Comparison of ENCODE assay signal across 27 cellular contexts in genomic region chr2:147980940-147981339, GRCh38.
"Had no signal": no experiment of that assay in that cellular context is flagged by ENCODE, and none has a peak within 500 bp of the region (broad histone marks: within the 10 kb centered on the region; RNA-seq: fewer than 3 reads in every experiment).

No MANE protein-coding gene starts in this region.

- H3K4me3 ChIP-seq: pancreas, prostate gland, right lobe of liver, sigmoid colon, stomach, thoracic aorta, thyroid gland, tibial nerve, upper lobe of left lung, vagina had no signal

- H3K4me3 Mint-ChIP-seq: natural killer cell treated with Interleukin-12 subunit alpha and Interleukin-12 subunit beta and Interleukin-15 and Interleukin-18, amount 100 ng/mL, for 72 hours; nephron progenitor cell; neural crest cell; stimulated activated effector memory CD8-positive, alpha-beta T cell treated with anti-CD3 and anti-CD28 coated beads, Interleukin-12 subunit alpha, Interleukin-12 subunit beta, amount 100 ng/mL, for 72 hours; stimulated activated naive B cell treated with anti-CD40 and anti-IgM and Interleukin-4, amounts not matched to agents 10 μg/mL and 1 μg/mL and 100 μg/mL, for 72 hours; stimulated activated naive CD8-positive, alpha-beta T cell treated with anti-CD3 and anti-CD28 coated beads, Interleukin-15, Interleukin-2, amounts not matched to agents 100 ng/mL and 50 ng/mL, for 24 hours had no signal

- H3K36me3 ChIP-seq: neutrophil, pancreas, prostate gland, right lobe of liver, sigmoid colon, thoracic aorta, thyroid gland, vagina had no signal

- H3K27ac Mint-ChIP-seq: natural killer cell treated with Interleukin-12 subunit alpha and Interleukin-12 subunit beta and Interleukin-15 and Interleukin-18, amount 100 ng/mL, for 72 hours; nephron progenitor cell; stimulated activated effector memory CD8-positive, alpha-beta T cell treated with anti-CD3 and anti-CD28 coated beads, Interleukin-12 subunit alpha, Interleukin-12 subunit beta, amount 100 ng/mL, for 72 hours; stimulated activated naive B cell treated with anti-CD40 and anti-IgM and Interleukin-4, amounts not matched to agents 10 μg/mL and 1 μg/mL and 100 μg/mL, for 72 hours; stimulated activated naive CD8-positive, alpha-beta T cell treated with anti-CD3 and anti-CD28 coated beads, Interleukin-15, Interleukin-2, amounts not matched to agents 100 ng/mL and 50 ng/mL, for 24 hours had no signal

- H3K4me1 Mint-ChIP-seq: nephron progenitor cell had no signal

- H3K4me1 ChIP-seq: pancreas, prostate gland, right lobe of liver had no signal

- FAIRE-seq: pancreas, small intestine, urothelium cell line had no signal

- H3K27ac ChIP-seq: neutrophil, pancreas, prostate gland, right lobe of liver, sigmoid colon, stomach, thoracic aorta, thyroid gland, tibial nerve, upper lobe of left lung, vagina had no signal

- DNase-seq: nephron progenitor cell; nucleus accumbens; pancreas; right cardiac atrium; right lobe of liver; sigmoid colon; small intestine; stimulated activated CD4-positive, alpha-beta T cell treated with anti-CD3 and anti-CD28 coated beads, Interleukin-15, amount 100 ng/mL, for 24 hours; stimulated activated CD4-positive, alpha-beta T cell treated with anti-CD3 and anti-CD28 coated beads, Interleukin-2, amount 100 ng/mL, for 24 hours; stimulated activated CD4-positive, alpha-beta T cell treated with anti-CD3 and anti-CD28 coated beads, Interleukin-2, amount 100 ng/mL, for 48 hours; stimulated activated CD4-positive, alpha-beta T cell treated with anti-CD3 and anti-CD28 coated beads, Interleukin-4, amount 100 ng/mL, for 24 hours; stimulated activated naive B cell treated with anti-CD40 and anti-IgM and Interleukin-4, amounts not matched to agents 10 μg/mL and 1 μg/mL and 100 μg/mL, for 72 hours; stimulated activated naive CD4-positive, alpha-beta T cell treated with Interleukin-2 at 50 U/mL for 16 hours; stomach; thyroid gland; trophoblast cell; upper lobe of left lung had no signal

- H3K27me3 Mint-ChIP-seq: natural killer cell treated with Interleukin-12 subunit alpha and Interleukin-12 subunit beta and Interleukin-15 and Interleukin-18, amount 100 ng/mL, for 72 hours; stimulated activated naive B cell treated with anti-CD40 and anti-IgM and Interleukin-4, amounts not matched to agents 10 μg/mL and 1 μg/mL and 100 μg/mL, for 72 hours; stimulated activated naive CD8-positive, alpha-beta T cell treated with anti-CD3 and anti-CD28 coated beads, Interleukin-15, Interleukin-2, amounts not matched to agents 100 ng/mL and 50 ng/mL, for 24 hours had no signal

- H3K9me3 ChIP-seq: neutrophil, pancreas, prostate gland, right lobe of liver, sigmoid colon, thoracic aorta, thyroid gland, upper lobe of left lung, vagina had no signal

- H3K27me3 ChIP-seq: neutrophil, pancreas, right lobe of liver, sigmoid colon, stomach, thyroid gland, tibial nerve, upper lobe of left lung, vagina had no signal

- ATAC-seq: natural killer cell treated with Interleukin-12 subunit alpha and Interleukin-12 subunit beta and Interleukin-15 and Interleukin-18, amount 100 ng/mL, for 72 hours; pancreas; right cardiac atrium; right lobe of liver; stimulated activated effector memory CD8-positive, alpha-beta T cell treated with anti-CD3 and anti-CD28 coated beads, Interleukin-12 subunit alpha, Interleukin-12 subunit beta, amount 100 ng/mL, for 72 hours; stimulated activated naive B cell treated with anti-CD40 and anti-IgM and Interleukin-4, amounts not matched to agents 10 μg/mL and 1 μg/mL and 100 μg/mL, for 72 hours had no signal
